8 cellular contexts compared by ENCODE assay signal in the genomic region with DNA sequence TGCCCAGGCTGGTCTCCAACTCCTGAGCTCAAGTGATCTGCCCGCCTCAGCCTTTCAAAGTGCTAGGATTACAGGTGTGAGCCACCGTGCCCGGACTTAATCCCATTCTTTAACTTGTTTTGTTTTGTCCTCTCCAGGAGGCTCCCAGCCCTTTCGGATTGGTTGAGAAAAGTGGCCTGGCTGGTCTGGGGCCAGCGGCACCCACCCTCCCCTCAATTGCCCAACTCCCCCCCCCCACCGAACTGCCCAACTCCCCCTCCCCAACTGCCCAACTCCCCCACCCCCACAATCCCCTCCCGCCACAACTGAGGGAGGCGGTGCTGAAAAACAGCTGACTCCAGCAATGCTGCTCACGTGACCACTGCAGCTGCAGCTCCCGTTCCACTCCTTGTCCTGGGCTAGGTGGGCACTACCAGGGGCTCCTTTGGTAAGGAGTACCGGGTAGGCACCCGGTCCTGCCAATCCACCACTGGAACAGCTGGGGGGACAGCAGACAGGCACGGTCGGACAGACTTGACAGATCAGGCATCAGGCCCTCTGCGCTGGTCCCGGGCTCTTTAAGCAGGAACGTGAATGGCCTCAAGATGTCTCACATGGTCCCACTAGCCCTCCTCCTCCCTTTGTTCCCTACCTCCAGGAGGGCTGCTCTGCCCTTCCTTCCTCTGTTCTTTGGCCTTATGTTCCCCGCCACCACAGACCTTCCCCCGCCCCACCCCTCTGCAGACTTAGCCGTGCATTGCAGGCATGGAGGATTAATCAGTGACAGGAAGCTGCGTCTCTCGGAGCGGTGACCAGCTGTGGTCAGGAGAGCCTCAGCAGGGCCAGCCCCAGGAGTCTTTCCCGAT. TPM values are rescaled to one million over a fixed set of nuclear protein-coding genes. Genes with fewer than 3 reads are reported as not detected.
DNase-seq lines count a peak whose midpoint lies in the region; ATAC-seq and TF ChIP-seq lines count a peak whose summit lies in the region.

A gene (plus strand): TSS at position 720 of the 845 bp plus-strand sequence. CDS start 158 bp downstream, outside the sequence.

- peak in 2 of 4 donors; percentile 42 for TF ChIP-seq POLR2A in esophagus squamous epithelium (IDR thresholded peaks at IDR 0.05)
- no peak for TF ChIP-seq POLR2A in stomach (IDR thresholded peaks at IDR 0.05)

- in situ Hi-C loops in GM23248 (cut with MboI) = no loop called here

- H3K27ac Mint-ChIP-seq in CD4-positive, alpha-beta T cell = peak within 1 kb of the TSS; percentile 45
- no peak within 1 kb of the TSS for H3K27ac Mint-ChIP-seq in activated CD8-positive, alpha-beta memory T cell treated with anti-CD3 and anti-CD28 coated beads, Interleukin-2, amount 10 ng/mL, durations not matched to agents 7 days and 5 days

- ATAC-seq in CD4-positive, alpha-beta T cell (ENCODE audit: poor library complexity) = peak; percentile 69
- ATAC-seq in activated CD8-positive, alpha-beta memory T cell treated with anti-CD3 and anti-CD28 coated beads, Interleukin-2, amount 10 ng/mL, durations not matched to agents 7 days and 5 days = peak; percentile 70
- ATAC-seq in HG02973 (IDR thresholded peaks at IDR 0.05; ENCODE audit: unreplicated experiment) = no peak

- POLR2A ChIA-PET in CD4-positive, alpha-beta T cell (lab: Charles Lee) = interaction anchor here (1.0 to 1.4 kb wide), 4 partner anchors 13 to 1053 kb away, joined by 3 to 5 read pairs (median 4); a partner anchor contains a TSS

- peak in 5 of 10 experiments; percentile 10 to 37 (median 17) for DNase-seq in CD4-positive, alpha-beta T cell
- DNase-seq in GM23248 (peak; percentile 86), NCI-H2196 treated with DMSO at 0.1 percent for 48 hours (lab: John Stamatoyannopoulos, UW; ENCODE audit: unreplicated experiment) (peak; percentile 36), esophagus squamous epithelium (lab: John Stamatoyannopoulos, UW) (peak; percentile 16), stomach (peak; percentile 74)
- DNase-seq in activated CD8-positive, alpha-beta memory T cell treated with anti-CD3 and anti-CD28 coated beads, Interleukin-2, amount 10 ng/mL, durations not matched to agents 7 days and 5 days = peak; percentile 70

- intact Hi-C loops in CD4-positive, alpha-beta T cell (cut with DNase I, micrococcal nuclease) = loop anchor here in 1 of 2 experiments (10.0 kb wide), 1 partner anchor 212 kb away; a partner anchor contains a TSS
- intact Hi-C loops in esophagus squamous epithelium (cut with DNase I) = loop anchor here (5.0 kb wide), 1 partner anchor 334 kb away; no protein-coding TSS in a partner anchor
- intact Hi-C loops in stomach (cut with DNase I; ENCODE audit: low total_unique reads) = no loop called here

- H3F3A ChIP-seq in GM23248 (ENCODE audit: insufficient read depth) = peaks cover 9% of the 10 kb centered on the region; the same call in 1 of the 2 replicates

- H3K79me2 ChIP-seq in GM23248 (ENCODE audit: insufficient read depth) = no peaks in the 10 kb centered on the region

- no peaks in the 10 kb centered on the region for H3K27me3 ChIP-seq in CD4-positive, alpha-beta T cell (ENCODE audit: control insufficient read depth, insufficient read depth, low read length)
- H3K27me3 ChIP-seq in GM23248 (replicated peaks; ENCODE audit: insufficient read depth) (no peaks in the 10 kb centered on the region), esophagus squamous epithelium (no peaks in the 10 kb centered on the region), mononuclear cell (ENCODE audit: insufficient read depth, low read length) (no peaks in the 10 kb centered on the region), stomach (no peaks in the 10 kb centered on the region)

- H3K4me2 ChIP-seq in GM23248 (ENCODE audit: unreplicated experiment) = peak within 1 kb of the TSS; percentile 99

- H3K4me1 Mint-ChIP-seq in CD4-positive, alpha-beta T cell (ENCODE audit: low read depth) = peaks cover 16% of the 10 kb centered on the region
- H3K4me1 Mint-ChIP-seq in activated CD8-positive, alpha-beta memory T cell treated with anti-CD3 and anti-CD28 coated beads, Interleukin-2, amount 10 ng/mL, durations not matched to agents 7 days and 5 days = peaks cover 37% of the 10 kb centered on the region

- CTCF ChIA-PET in CD4-positive, alpha-beta T cell (lab: Charles Lee) = interaction anchor here (0.8 to 1.6 kb wide), 3 partner anchors 8 to 28 kb away, joined by 3 to 7 read pairs (median 3); no protein-coding TSS in a partner anchor
- CTCF ChIA-PET in activated CD8-positive, alpha-beta memory T cell treated with anti-CD3 and anti-CD28 coated beads, Interleukin-2, amount 10 ng/mL, durations not matched to agents 7 days and 5 days (lab: Charles Lee) = interaction anchor here (0.6 to 2.6 kb wide), 12 partner anchors 9 to 850 kb away, joined by 3 to 13 read pairs (median 3); a partner anchor contains a TSS

- TF ChIP-seq EP300 in stomach (IDR thresholded peaks at IDR 0.05) = no peak

- no peaks in the 10 kb centered on the region for H4K20me1 ChIP-seq in GM23248 (ENCODE audit: insufficient read depth)

- no peaks in the 10 kb centered on the region for H3K36me3 ChIP-seq in GM23248 (ENCODE audit: low read depth)
- peaks cover 0 to 6% (median 0%) of the 10 kb centered on the region in 3 donors for H3K36me3 ChIP-seq in esophagus squamous epithelium
- H3K36me3 ChIP-seq in stomach = peaks cover 0 to 16% (median 6%) of the 10 kb centered on the region in 4 donors

- 2% methylated on average over 16 to 24 of the region's 24 CpGs for WGBS in GM23248 (ENCODE audit: low coverage in 1 of 2, low lambda C conversion rate in 2 of 2, missing lambda C conversion rate in 2 of 2), 2 experiments
- 5 to 6% methylated on average over 12 of the region's 24 CpGs for WGBS in esophagus squamous epithelium, 2 donors
- WGBS in stomach, 5 donors = 1 to 3% (median 2%) methylated on average over 17 to 24 of the region's 24 CpGs

- no peaks in the 10 kb centered on the region for H3K9me3 Mint-ChIP-seq in CD4-positive, alpha-beta T cell
- H3K9me3 Mint-ChIP-seq in activated CD8-positive, alpha-beta memory T cell treated with anti-CD3 and anti-CD28 coated beads, Interleukin-2, amount 10 ng/mL, durations not matched to agents 7 days and 5 days (ENCODE audit: low read depth) = no peaks in the 10 kb centered on the region

- no peak within 1 kb of the TSS for H3K27ac ChIP-seq in CD4-positive, alpha-beta T cell (ENCODE audit: low read depth, low read length)
- H3K27ac ChIP-seq in GM23248 (peak within 1 kb of the TSS; percentile 39; the same call in 1 of the 2 replicates), esophagus squamous epithelium (peak within 1 kb of the TSS; percentile 55 to 87 (median 76)), stomach (peak within 1 kb of the TSS; percentile 60 to 88 (median 79))

- H3K36me3 Mint-ChIP-seq in CD4-positive, alpha-beta T cell (ENCODE audit: low read depth) = no peaks in the 10 kb centered on the region
- H3K36me3 Mint-ChIP-seq in activated CD8-positive, alpha-beta memory T cell treated with anti-CD3 and anti-CD28 coated beads, Interleukin-2, amount 10 ng/mL, durations not matched to agents 7 days and 5 days = no peaks in the 10 kb centered on the region

- H3K9me2 ChIP-seq in GM23248 (ENCODE audit: insufficient read depth) = no peaks in the 10 kb centered on the region

- H3K27me3 Mint-ChIP-seq in CD4-positive, alpha-beta T cell = no peaks in the 10 kb centered on the region
- H3K27me3 Mint-ChIP-seq in activated CD8-positive, alpha-beta memory T cell treated with anti-CD3 and anti-CD28 coated beads, Interleukin-2, amount 10 ng/mL, durations not matched to agents 7 days and 5 days = no peaks in the 10 kb centered on the region

- peak within 1 kb of the TSS; percentile 78 for H3K9ac ChIP-seq in GM23248

- H3K4me1 ChIP-seq in GM23248 (ENCODE audit: insufficient read depth) (peaks cover 23% of the 10 kb centered on the region), esophagus squamous epithelium (peaks cover 27 to 50% (median 32%) of the 10 kb centered on the region in 3 donors), mononuclear cell (ENCODE audit: insufficient read depth, low read length) (peaks cover 60% of the 10 kb centered on the region), stomach (peaks cover 30 to 70% (median 50%) of the 10 kb centered on the region in 4 donors)

- peak within 1 kb of the TSS; percentile 92 for H3K4me3 Mint-ChIP-seq in CD4-positive, alpha-beta T cell
- H3K4me3 Mint-ChIP-seq in activated CD8-positive, alpha-beta memory T cell treated with anti-CD3 and anti-CD28 coated beads, Interleukin-2, amount 10 ng/mL, durations not matched to agents 7 days and 5 days = peak within 1 kb of the TSS; percentile 58

- no peaks in the 10 kb centered on the region for H3K9me3 ChIP-seq in CD4-positive, alpha-beta T cell (ENCODE audit: control insufficient read depth, low read length)
- H3K9me3 ChIP-seq in GM23248 (ENCODE audit: low read depth) = no peaks in the 10 kb centered on the region
- no peaks in the 10 kb centered on the region for H3K9me3 ChIP-seq in esophagus squamous epithelium
- no peaks in the 10 kb centered on the region for H3K9me3 ChIP-seq in mononuclear cell (ENCODE audit: low read depth, low read length)
- no peaks in the 10 kb centered on the region for H3K9me3 ChIP-seq in stomach

- peak within 1 kb of the TSS; percentile 98 for H2AFZ ChIP-seq in GM23248

- TF ChIP-seq CTCF in CD4-positive, alpha-beta T cell (IDR thresholded peaks at IDR 0.05) = no peak
- TF ChIP-seq CTCF in esophagus squamous epithelium (IDR thresholded peaks at IDR 0.05) (peak in 1 of 6 experiments; percentile 5), stomach (IDR thresholded peaks at IDR 0.05) (peak in 2 of 7 experiments; percentile 9 to 23)

- H3K4me3 ChIP-seq in GM23248 (peak within 1 kb of the TSS; percentile 76), esophagus squamous epithelium (peak within 1 kb of the TSS; percentile 37 to 76 (median 52)), mononuclear cell (ENCODE audit: low read length) (peak within 1 kb of the TSS; percentile 38), stomach (peak within 1 kb of the TSS; percentile 47 to 65 (median 64))

RNA-seq across cellular contexts. Expression of the gene that starts here (rescaled TPM):
- under 1 TPM; 0.52 to 0.53 TPM for total RNA-seq in CD4-positive, alpha-beta T cell
- 5.3 and 8.1 TPM in 2 replicates for total RNA-seq in GM23248 (2014; rRNA removed; shearing (Covaris generic))
- polyA plus RNA-seq in GM23248 (2016; fragmentation: Nextera tagmentation; extraction: Ambion mirVana) = 4.5 and 4.8 TPM in 2 replicates
- under 1 TPM; 0.19 to 0.41 TPM for total RNA-seq in activated CD8-positive, alpha-beta memory T cell treated with anti-CD3 and anti-CD28 coated beads, Interleukin-2, amount 10 ng/mL, durations not matched to agents 7 days and 5 days
- total RNA-seq in esophagus squamous epithelium = 10 to 100 TPM in 2 of 4 donors, 1 to 10 TPM in 2; 1.9 to 20.4 (median 10.4) TPM
- 8.7 TPM for total RNA-seq in mononuclear cell
- 10 to 100 TPM in 2 of 5 donors, 1 to 10 TPM in 3; 1.4 to 16.3 (median 2.3) TPM for total RNA-seq in stomach
- polyA plus RNA-seq in stomach = 10 to 100 TPM in 1 of 3 donors, 1 to 10 TPM in 2; 4.1 to 10.1 (median 4.3) TPM

Comparison
In these comparisons a context has a peak if more than half of its experiments do, and no peak if none do; other contexts are left out.
1. Peak in ATAC-seq in CD4-positive, alpha-beta T cell; RNA of the gene not detected or under 1 TPM.
2. Peak in DNase-seq and ATAC-seq in activated CD8-positive, alpha-beta memory T cell treated with anti-CD3 and anti-CD28 coated beads, Interleukin-2, amount 10 ng/mL, durations not matched to agents 7 days and 5 days; RNA of the gene not detected or under 1 TPM.